34 cellular contexts compared by ENCODE assay signal in the genomic region with DNA sequence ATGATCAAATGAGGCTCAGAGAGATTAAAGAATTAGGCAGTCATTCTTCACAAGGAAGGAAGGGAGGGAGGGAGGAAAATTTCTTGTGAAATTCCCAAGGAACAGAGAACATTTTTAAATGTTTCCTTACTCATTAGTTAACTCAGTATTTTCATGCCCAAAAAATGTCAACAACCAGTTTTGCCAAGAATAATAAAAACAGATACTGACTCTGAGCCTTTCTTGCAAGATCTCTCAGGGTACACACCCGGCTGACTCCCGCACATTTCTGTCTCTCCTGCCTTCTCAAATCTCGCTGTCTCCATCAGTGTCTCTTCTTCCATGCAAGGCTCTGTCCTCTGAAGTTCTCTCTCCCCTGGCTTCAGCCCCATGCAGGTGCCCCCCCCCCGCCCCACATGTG.
DNase-seq lines count a peak whose midpoint lies in the region; TF ChIP-seq lines count a peak whose summit lies in the region.
"Had no signal": no experiment of that assay in that cellular context is flagged by ENCODE, and none has a peak within 500 bp of the region (broad histone marks: within the 10 kb centered on the region; RNA-seq: fewer than 3 reads in every experiment).

No MANE protein-coding gene starts in this region.

- H3K27ac Mint-ChIP-seq in HFFc6, result no peak overlapping the region
- H3K27ac Mint-ChIP-seq: activated T-helper 2 cell treated with anti-CD3 and anti-CD28 coated beads, Interferon-gamma antibody, Interleukin-2, Interleukin-4, amounts not matched to agents 10 μg/mL and 5 μg/mL and 100 μg/mL, durations not matched to agents 14 hours and 24 hours and 36 hours; CD8-positive, alpha-beta memory T cell; nephron progenitor cell; stimulated activated naive CD8-positive, alpha-beta T cell treated with anti-CD3 and anti-CD28 coated beads, Interleukin-15, Interleukin-2, amounts not matched to agents 100 ng/mL and 50 ng/mL, for 24 hours had no signal

- H3K9me3 Mint-ChIP-seq in HFFc6, result no peaks in the 10 kb centered on the region
- H3K9me3 Mint-ChIP-seq: stimulated activated naive CD8-positive, alpha-beta T cell treated with anti-CD3 and anti-CD28 coated beads, Interleukin-15, Interleukin-2, amounts not matched to agents 100 ng/mL and 50 ng/mL, for 24 hours had no signal

- DNase-seq in AG08395 (ENCODE audit: low spot score) (peak; percentile 43), HFFc6 (peak; percentile 31), choroid plexus epithelial cell (ENCODE audit: low read depth) (peak; percentile 36), myocyte (ENCODE audit: low read depth) (peak; percentile 5), A172 (ENCODE audit: low spot score) (no peak), SHP77 (lab: John Stamatoyannopoulos, UW) (no peak), NCI-H1694 (lab: John Stamatoyannopoulos, UW) (no peak), cortex of kidney (lab: John Stamatoyannopoulos, UW) (no peak)
- DNase-seq: activated CD4-positive, alpha-beta T cell treated with anti-CD3 and anti-CD28 coated beads for 48 hours; activated CD8-positive, alpha-beta memory T cell treated with anti-CD3 and anti-CD28 coated beads for 24 hours; activated naive CD4-positive, alpha-beta T cell treated with anti-CD3 and anti-CD28 coated beads, Interleukin-2, amount 50 U/mL, for 16 hours; activated T-cell treated with anti-CD3 and anti-CD28 coated beads for 4 hours; amniotic stem cell; CD8-positive, alpha-beta memory T cell; EL; foreskin melanocyte; H9; heart right ventricle; kidney; NCI-H1436; NCI-H2081 treated with DMSO at 0.1 percent for 48 hours; NCI-H446; NCI-H774; nephron progenitor cell; right cardiac atrium; spleen; stimulated activated CD4-positive, alpha-beta T cell treated with anti-CD3 and anti-CD28 coated beads, Interleukin-2, amount 100 ng/mL, for 24 hours; testis had no signal

- no peak for TF ChIP-seq CTCF in HFFc6 (IDR thresholded peaks at IDR 0.05)
- no peak for TF ChIP-seq CTCF in choroid plexus epithelial cell (conservative IDR thresholded peaks at IDR 0.05; ENCODE audit: low read depth, low read length)

- peaks cover 14% of the 10 kb centered on the region; the same call in 1 of the 2 replicates for H3K4me1 Mint-ChIP-seq in HFFc6 (ENCODE audit: low read depth)
- H3K4me1 Mint-ChIP-seq: CD8-positive, alpha-beta memory T cell; nephron progenitor cell had no signal

- H3K4me3 Mint-ChIP-seq in HFFc6, result no peak overlapping the region
- H3K4me3 Mint-ChIP-seq: CD8-positive, alpha-beta memory T cell; H9; nephron progenitor cell; stimulated activated naive CD8-positive, alpha-beta T cell treated with anti-CD3 and anti-CD28 coated beads, Interleukin-15, Interleukin-2, amounts not matched to agents 100 ng/mL and 50 ng/mL, for 24 hours had no signal

- no peaks in the 10 kb centered on the region for H3K36me3 Mint-ChIP-seq in HFFc6 (ENCODE audit: low read depth)
- H3K36me3 Mint-ChIP-seq: CD8-positive, alpha-beta memory T cell had no signal

- H3K27me3 Mint-ChIP-seq in HFFc6 (ENCODE audit: insufficient read depth), result peaks cover 24% of the 10 kb centered on the region

- no peak overlapping the region for H3K4me3 ChIP-seq in choroid plexus epithelial cell (ENCODE audit: low read depth, low read length)
- H3K4me3 ChIP-seq: A549, breast epithelium, heart right ventricle, lung, SJSA1, spleen, testis had no signal

Comparison
In these comparisons a context has a peak if more than half of its experiments do, and no peak if none do; other contexts are left out.
1. DNase-seq: peak in AG08395 (single experiment), HFFc6 (single experiment), choroid plexus epithelial cell (single experiment) and myocyte (single experiment); none in A172 (single experiment), SHP77 (0 of 2), NCI-H1694 (single experiment) and cortex of kidney (single experiment).